In genomic region chr11:116579857-116580727, GRCh38 we compare ENCODE assay signal across 15 cellular contexts.
DNase-seq lines count a peak whose midpoint lies in the region; ATAC-seq and TF ChIP-seq lines count a peak whose summit lies in the region.
"Had no signal": no experiment of that assay in that cellular context is flagged by ENCODE, and none has a peak within 500 bp of the region (broad histone marks: within the 10 kb centered on the region; RNA-seq: fewer than 3 reads in every experiment).

No MANE protein-coding gene starts in this region.

- no peak for ATAC-seq in HG03378 (IDR thresholded peaks at IDR 0.05; ENCODE audit: unreplicated experiment)
- no peak for ATAC-seq in GM18870 (IDR thresholded peaks at IDR 0.05; ENCODE audit: unreplicated experiment)
- ATAC-seq: stimulated activated naive CD8-positive, alpha-beta T cell treated with anti-CD3 and anti-CD28 coated beads, Interleukin-15, amount 100 ng/mL, for 72 hours; T-helper 17 cell had no signal

- H3K9me3 Mint-ChIP-seq in brain, result peaks cover 0 to 4% (median 0%) of the 10 kb centered on the region in 5 experiments
- H3K9me3 Mint-ChIP-seq: stimulated activated naive CD8-positive, alpha-beta T cell treated with anti-CD3 and anti-CD28 coated beads, Interleukin-15, amount 100 ng/mL, for 72 hours had no signal

- H3K4ac ChIP-seq in mesendoderm (ENCODE audit: low read depth, low read length), result no peak overlapping the region

- H3K27ac Mint-ChIP-seq in brain, result peak overlapping the region; percentile 57 to 94 (median 76)
- H3K27ac Mint-ChIP-seq: stimulated activated naive CD8-positive, alpha-beta T cell treated with anti-CD3 and anti-CD28 coated beads, Interleukin-15, amount 100 ng/mL, for 72 hours; T-helper 17 cell had no signal

- H2BK15ac ChIP-seq in mesendoderm (replicated peaks; ENCODE audit: low read depth), result no peak overlapping the region

- H3K23ac ChIP-seq in mesendoderm (ENCODE audit: low read length), result no peak overlapping the region

- no peak overlapping the region for H2BK5ac ChIP-seq in mesendoderm (ENCODE audit: low read length)

- H2BK120ac ChIP-seq in mesendoderm (ENCODE audit: low read depth, low read length), result no peak overlapping the region

- DNase-seq in AG10803 (ENCODE audit: low read depth), result no peak
- DNase-seq in GM20000 (ENCODE audit: low spot score), result peak; percentile 38
- peak; percentile 58 for DNase-seq in mesendoderm
- DNase-seq in OCI-M1 (lab: John Stamatoyannopoulos, UW), result no peak
- no peak for DNase-seq in HK-2 (ENCODE audit: unreplicated experiment)
- DNase-seq: activated CD8-positive, alpha-beta memory T cell treated with anti-CD3 and anti-CD28 coated beads for 24 hours; activated naive CD4-positive, alpha-beta T cell treated with anti-CD3 and anti-CD28 coated beads, Interleukin-2, amount 50 U/mL, for 16 hours; NCI-H1694 treated with DMSO at 0.1 percent for 48 hours; Peyer's patch; stimulated activated naive CD8-positive, alpha-beta T cell treated with anti-CD3 and anti-CD28 coated beads, Interleukin-15, amount 100 ng/mL, for 72 hours; T-helper 17 cell had no signal

- H4K5ac ChIP-seq in mesendoderm (ENCODE audit: low read length), result no peak overlapping the region

- no CpG with 5 or more reads among the region's 76 CpGs for WGBS in mesendoderm (ENCODE audit: extremely low coverage, insufficient coverage, low lambda C conversion rate)

- no peaks in the 10 kb centered on the region for H3K36me3 ChIP-seq in mesendoderm (ENCODE audit: control insufficient read depth, insufficient read depth, low read length)
- H3K36me3 ChIP-seq: HAP-1, Peyer's patch had no signal

- peaks cover 8% of the 10 kb centered on the region for H3K4me1 ChIP-seq in mesendoderm (ENCODE audit: control insufficient read depth, low read depth, low read length)
- H3K4me1 ChIP-seq: HAP-1 had no signal

- peak overlapping the region; percentile 72 to 81 (median 80) for H3K4me3 Mint-ChIP-seq in brain
- H3K4me3 Mint-ChIP-seq: stimulated activated naive CD8-positive, alpha-beta T cell treated with anti-CD3 and anti-CD28 coated beads, Interleukin-15, amount 100 ng/mL, for 72 hours; T-helper 17 cell had no signal

- no peak overlapping the region for H2AK5ac ChIP-seq in mesendoderm (ENCODE audit: low read length)

- H3K79me1 ChIP-seq in mesendoderm (ENCODE audit: low read length), result no peaks in the 10 kb centered on the region

- H3K27ac ChIP-seq in mesendoderm (ENCODE audit: low read depth, low read length), result no peak overlapping the region
- H3K27ac ChIP-seq: Peyer's patch had no signal

- H3K9ac ChIP-seq in mesendoderm (ENCODE audit: low read length), result peak overlapping the region; percentile 24

- H3K4me3 ChIP-seq in AG10803 (ENCODE audit: low read length) (0 out of 2 replicates have a peak overlapping the region, but pooled peaks have one; percentile 20), mesendoderm (ENCODE audit: low read length) (no peak overlapping the region)
- H3K4me3 ChIP-seq: HAP-1 had no signal

- H3K27me3 ChIP-seq in mesendoderm (ENCODE audit: insufficient read depth, low read length, poor library complexity), result peaks cover 4% of the 10 kb centered on the region

- H3K27me3 Mint-ChIP-seq in brain, result peaks cover 48% of the 10 kb centered on the region

- peak overlapping the region; percentile 78 for H3K4me2 ChIP-seq in mesendoderm (ENCODE audit: low read length)

- TF ChIP-seq CTCF in AG10803 (conservative IDR thresholded peaks at IDR 0.05; ENCODE audit: low read length), result no peak
- no peak for TF ChIP-seq CTCF in GM20000 (IDR thresholded peaks at IDR 0.05; ENCODE audit: extremely low read depth, missing control alignments)
- TF ChIP-seq CTCF in brain (conservative IDR thresholded peaks at IDR 0.05), result no peak

- H3K4me1 Mint-ChIP-seq in brain, result peaks cover 70% of the 10 kb centered on the region
- H3K4me1 Mint-ChIP-seq: stimulated activated naive CD8-positive, alpha-beta T cell treated with anti-CD3 and anti-CD28 coated beads, Interleukin-15, amount 100 ng/mL, for 72 hours had no signal

- no peak overlapping the region for H4K8ac ChIP-seq in mesendoderm (ENCODE audit: low read depth, low read length)

- no peaks in the 10 kb centered on the region for H3K36me3 Mint-ChIP-seq in brain

- H3K79me2 ChIP-seq in mesendoderm (ENCODE audit: control insufficient read depth, insufficient read depth, low read length), result no peaks in the 10 kb centered on the region

- H3K56ac ChIP-seq in mesendoderm (ENCODE audit: low read length), result peak overlapping the region; percentile 64

- H3K18ac ChIP-seq in mesendoderm (ENCODE audit: low read length), result no peak overlapping the region

Comparison
In these comparisons a context has a peak if more than half of its experiments do, and no peak if none do; other contexts are left out.
1. DNase-seq: peak in GM20000 (single experiment) and mesendoderm (single experiment); none in AG10803 (single experiment), OCI-M1 (single experiment) and HK-2 (single experiment).